ENCODE assay signal across 9 cellular contexts in genomic region chr7:155356323-155357105, GRCh38. TPM values are rescaled to one million over a fixed set of nuclear protein-coding genes. Genes with fewer than 3 reads are reported as not detected.
DNase-seq lines count a peak whose midpoint lies in the region; ATAC-seq, FAIRE-seq and TF ChIP-seq lines count a peak whose summit lies in the region.
"Had no signal": no experiment of that assay in that cellular context is flagged by ENCODE, and none has a peak within 500 bp of the region (broad histone marks: within the 10 kb centered on the region; RNA-seq: fewer than 3 reads in every experiment).

No MANE protein-coding gene starts in this region.

- intact Hi-C loops in IMR-90 (cut with micrococcal nuclease), result no loop called here

- peaks cover 82% of the 10 kb centered on the region for H3K27me3 Mint-ChIP-seq in astrocyte (ENCODE audit: low read depth, unreplicated experiment)

- no peaks in the 10 kb centered on the region for H3K79me1 ChIP-seq in IMR-90 (ENCODE audit: low read depth in 1 of 2, low read length in 2 of 2)

- no peaks in the 10 kb centered on the region for H3K79me2 ChIP-seq in astrocyte (ENCODE audit: insufficient read depth, low read length)

- in situ Hi-C loops in IMR-90 (cut with MboI; ENCODE audit: low sequenced_read_pairs), result no loop called here

- POLR2A ChIA-PET in IMR-90 (lab: Charles Lee; ENCODE audit: unreplicated experiment), result no interaction called here

- no peaks in the 10 kb centered on the region for H3K36me3 ChIP-seq in IMR-90 (ENCODE audit: control insufficient read depth, insufficient read depth, low read length)
- H3K36me3 ChIP-seq in astrocyte (ENCODE audit: insufficient read depth, low read length), result no peaks in the 10 kb centered on the region

- no peak overlapping the region for H3K18ac ChIP-seq in IMR-90 (ENCODE audit: low read depth, low read length)

- H3K27me3 ChIP-seq in IMR-90 (ENCODE audit: control insufficient read depth, insufficient read depth, low read length), result peaks cover 32% of the 10 kb centered on the region
- peaks cover 13% of the 10 kb centered on the region for H3K27me3 ChIP-seq in astrocyte (ENCODE audit: insufficient read depth, low read length)

- H2AK5ac ChIP-seq in IMR-90 (ENCODE audit: low read depth, low read length), result no peak overlapping the region

- H4K8ac ChIP-seq in IMR-90 (ENCODE audit: low read depth in 2 of 2, low read length in 2 of 2), result no peak overlapping the region

- no peak overlapping the region for H4K5ac ChIP-seq in IMR-90 (ENCODE audit: low read depth, low read length)

- H2AFZ ChIP-seq in IMR-90 (replicated peaks; ENCODE audit: low read length, poor library complexity) (no peak overlapping the region), astrocyte (ENCODE audit: low read depth, low read length) (no peak overlapping the region)

- FAIRE-seq in astrocyte (lab: Jason Lieb, UNC), result no peak
- FAIRE-seq: H54 had no signal

- no peak overlapping the region for H2BK5ac ChIP-seq in IMR-90 (ENCODE audit: low read depth, low read length, poor library complexity, severe bottlenecking)

- no peak overlapping the region for H2BK120ac ChIP-seq in IMR-90 (ENCODE audit: low read depth, low read length)

- H4K20me1 ChIP-seq in IMR-90 (ENCODE audit: insufficient read depth, low read length) (no peaks in the 10 kb centered on the region), astrocyte (ENCODE audit: insufficient read depth, low read length) (no peaks in the 10 kb centered on the region)

- dilution Hi-C loops in IMR-90 (cut with HindIII; ENCODE audit: low sequenced_read_pairs, unreplicated experiment), result no loop called here

- H3K4me3 ChIP-seq in IMR-90 (ENCODE audit: insufficient read depth, low read depth, low read length) (no peak overlapping the region), astrocyte (ENCODE audit: insufficient read depth, low read depth, low read length) (no peak overlapping the region)

- peak; percentile 22 for DNase-seq in DMS114 treated with DMSO at 0.1 percent for 48 hours (lab: John Stamatoyannopoulos, UW; ENCODE audit: unreplicated experiment)
- DNase-seq in IMR-90, result no peak
- no peak for DNase-seq in astrocyte (ENCODE audit: low read depth)
- DNase-seq in middle frontal gyrus (ENCODE audit: extremely low spot score, low spot score), result peak; percentile 5
- DNase-seq in GM19238 (ENCODE audit: insufficient read length, low spot score), result no peak

- no TSS peak for BruUV-seq in IMR-90 (replicated peaks; lab: Mats Ljungman, UMichigan)

- no peaks in the 10 kb centered on the region for H3K4me1 ChIP-seq in IMR-90 (ENCODE audit: control insufficient read depth, insufficient read depth, low read length)
- no peaks in the 10 kb centered on the region for H3K4me1 ChIP-seq in astrocyte (ENCODE audit: insufficient read depth, low read length)

- H3K9me3 ChIP-seq in IMR-90 (ENCODE audit: control insufficient read depth, insufficient read depth, low read length) (no peaks in the 10 kb centered on the region), astrocyte (ENCODE audit: insufficient read depth, low read depth, low read length) (no peaks in the 10 kb centered on the region)

- no peaks in the 10 kb centered on the region for H3K36me3 Mint-ChIP-seq in astrocyte (ENCODE audit: low read depth, unreplicated experiment)

- no peak overlapping the region for H3K56ac ChIP-seq in IMR-90 (ENCODE audit: extremely low read depth, insufficient read depth, low read length)

- H3K23ac ChIP-seq in IMR-90 (ENCODE audit: low read depth, low read length), result no peak overlapping the region

- no peak overlapping the region for H3K4me3 Mint-ChIP-seq in astrocyte (ENCODE audit: unreplicated experiment)

- TF ChIP-seq CTCF in IMR-90 (conservative IDR thresholded peaks at IDR 0.05; ENCODE audit: low read depth, low read length), result 0 out of 2 replicates have a peak, but pooled peaks have one; percentile 17
- TF ChIP-seq CTCF in astrocyte (IDR thresholded peaks at IDR 0.05; ENCODE audit: insufficient read depth, low read depth, low read length), result peak; percentile 42

- no peak overlapping the region for H3K27ac Mint-ChIP-seq in astrocyte (ENCODE audit: unreplicated experiment)

- ATAC-seq in IMR-90 (ENCODE audit: low read depth) (no peak), GM18519 (IDR thresholded peaks at IDR 0.05; ENCODE audit: low FRiP score, unreplicated experiment) (no peak), GM18498 (IDR thresholded peaks at IDR 0.05; ENCODE audit: unreplicated experiment) (no peak), GM21390 (IDR thresholded peaks at IDR 0.05; ENCODE audit: unreplicated experiment) (no peak)

- H2BK20ac ChIP-seq in IMR-90 (ENCODE audit: low read depth, low read length), result no peak overlapping the region

- no peak overlapping the region for H3K4ac ChIP-seq in IMR-90 (ENCODE audit: low read depth, low read length)

- H2BK15ac ChIP-seq in IMR-90 (ENCODE audit: low read depth, low read length), result no peak overlapping the region

- H4K91ac ChIP-seq in IMR-90 (ENCODE audit: insufficient read depth, low read depth, low read length), result no peak overlapping the region

- 42% methylated on average over 7 of the region's 14 CpGs; no CpG with 5 or more reads in 1 of the 2 experiments for WGBS in IMR-90 (ENCODE audit: extremely low coverage in 2 of 2, insufficient read length in 1 of 2), 2 experiments

- H2AK9ac ChIP-seq in IMR-90 (replicated peaks; ENCODE audit: low read depth, low read length, poor library complexity), result no peak overlapping the region

- no peak overlapping the region for H3K14ac ChIP-seq in IMR-90 (replicated peaks; ENCODE audit: low read depth, low read length)

- no peak for TF ChIP-seq RAD21 in IMR-90 (IDR thresholded peaks at IDR 0.05; ENCODE audit: low read length)

- H3K9ac ChIP-seq in IMR-90 (ENCODE audit: low read depth, low read length) (no peak overlapping the region), astrocyte (ENCODE audit: low read length) (no peak overlapping the region)

- H3K4me2 ChIP-seq in IMR-90 (ENCODE audit: low read depth, low read length) (no peak overlapping the region), astrocyte (ENCODE audit: low read length) (no peak overlapping the region)

- H3K9me3 Mint-ChIP-seq in astrocyte (ENCODE audit: unreplicated experiment), result peaks cover under 1% of the 10 kb centered on the region

- H3K9me1 ChIP-seq in IMR-90 (ENCODE audit: insufficient read depth, low read length), result peaks cover 6% of the 10 kb centered on the region; the same call in 1 of the 2 replicates

- TF ChIP-seq POLR2A in IMR-90 (IDR thresholded peaks at IDR 0.05; ENCODE audit: low read depth, low read length), result no peak

- H3K27ac ChIP-seq in IMR-90 (ENCODE audit: insufficient read depth, low read length), result no peak overlapping the region
- H3K27ac ChIP-seq in astrocyte (ENCODE audit: low read depth, low read length), result no peak overlapping the region

- H3K4me1 Mint-ChIP-seq in astrocyte (ENCODE audit: low read depth, unreplicated experiment), result no peaks in the 10 kb centered on the region

- CTCF ChIA-PET in IMR-90 (lab: Yijun Ruan, JAX), result no interaction called here

TF ChIP-seq in IMR-90, 13 proteins besides CTCF, POLR2A, EP300 and RAD21:
- TF ChIP-seq SMC3 (IDR thresholded peaks at IDR 0.05; ENCODE audit: low read depth, low read length) (peak; percentile 14; the same call in 1 of the 2 replicates), NFE2L2 (IDR thresholded peaks at IDR 0.05; ENCODE audit: low read depth, low read length) (no peak)

RNA-seq across cellular contexts. Expression of gene INSIG1, which starts 58.8 kb away (rescaled TPM):
- total RNA-seq in IMR-90 (2012; rRNA removed), result 26.0 and 32.8 TPM in 2 replicates
- polyA plus RNA-seq in IMR-90 (2012; rRNA removed), result 19.0 and 19.9 TPM in 2 replicates
- polyA plus RNA-seq in IMR-90 (2012; cell fraction: cytosol; rRNA removed), result 14.0 and 17.9 TPM in 2 replicates
- polyA plus RNA-seq in IMR-90 (2012; cell fraction: nucleus; rRNA removed; ENCODE audit: low replicate concordance), result 17.2 and 44.5 TPM in 2 replicates
- total RNA-seq in astrocyte, result 37.7 and 55.7 TPM in 2 replicates

Comparison
In these comparisons a context has a peak if more than half of its experiments do, and no peak if none do; other contexts are left out.
1. DNase-seq: peak in DMS114 treated with DMSO at 0.1 percent for 48 hours (single experiment) and middle frontal gyrus (single experiment); none in IMR-90 (single experiment), astrocyte (single experiment) and GM19238 (single experiment).